ENCODE assay signal across 8 cellular contexts in the genomic region with DNA sequence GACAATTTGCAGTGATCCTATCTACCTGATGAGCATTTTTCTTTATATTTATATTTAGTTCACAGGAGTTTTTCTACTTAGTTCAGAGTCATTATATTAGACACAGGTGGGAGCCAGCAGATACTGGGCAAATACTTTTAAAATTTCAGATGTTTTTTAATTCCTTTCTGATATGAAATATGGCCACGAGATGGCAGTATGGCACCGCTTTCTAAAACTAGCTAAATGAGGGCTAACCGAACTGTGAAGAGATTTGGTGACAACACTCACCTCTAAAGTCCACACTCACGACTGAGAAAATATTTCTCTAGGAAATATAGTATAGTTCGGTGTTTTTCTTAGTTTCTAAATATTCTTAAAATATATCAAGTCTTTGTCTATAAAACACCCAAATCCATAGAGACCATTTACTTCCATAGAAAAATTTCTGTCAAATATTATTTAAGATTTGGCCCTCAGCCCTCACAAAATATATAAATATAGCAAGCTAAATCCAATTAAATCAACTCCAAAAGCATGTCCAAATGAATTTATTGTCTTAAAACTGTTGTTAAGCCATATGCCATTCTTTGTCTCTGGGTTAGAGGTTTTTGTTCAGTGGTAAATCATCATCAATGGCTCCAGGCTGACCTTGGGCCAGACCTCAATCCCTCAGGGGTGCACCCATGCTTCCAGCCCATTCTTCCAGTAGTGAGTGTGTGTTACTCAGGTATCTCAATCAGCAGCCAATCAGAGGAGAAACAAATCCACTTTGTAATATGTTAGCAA.
DNase-seq lines count a peak whose midpoint lies in the region; ATAC-seq, FAIRE-seq and TF ChIP-seq lines count a peak whose summit lies in the region.

No MANE protein-coding gene starts in this region.

- H3K4me3 Mint-ChIP-seq in CD14-positive monocyte = no peak overlapping the region
- no peak overlapping the region for H3K4me3 Mint-ChIP-seq in natural killer cell treated with Interleukin-12 subunit alpha and Interleukin-12 subunit beta and Interleukin-15 and Interleukin-18, amount 100 ng/mL, for 72 hours

- H3K9me3 Mint-ChIP-seq in CD14-positive monocyte = no peaks in the 10 kb centered on the region
- H3K9me3 Mint-ChIP-seq in natural killer cell treated with Interleukin-12 subunit alpha and Interleukin-12 subunit beta and Interleukin-15 and Interleukin-18, amount 100 ng/mL, for 72 hours = no peaks in the 10 kb centered on the region

- H3K9me3 ChIP-seq in endothelial cell of umbilical vein (replicated peaks; ENCODE audit: control insufficient read depth, insufficient read depth, low read length) (no peaks in the 10 kb centered on the region), stomach (no peaks in the 10 kb centered on the region)

- peak; percentile 62 for FAIRE-seq in endothelial cell of umbilical vein (lab: Jason Lieb, UNC)

- H3K9me1 ChIP-seq in endothelial cell of umbilical vein (replicated peaks; ENCODE audit: control insufficient read depth, extremely low read depth, insufficient read depth, low read length) = no peaks in the 10 kb centered on the region

- H3K27ac ChIP-seq in endothelial cell of umbilical vein (ENCODE audit: insufficient read depth, low read depth, low read length) (no peak overlapping the region), stomach (peak overlapping the region in 1 of 5 donors; percentile 12)

- WGBS in stomach, 5 donors = 2 to 4% (median 3%) methylated on average over 5 of the region's 5 CpGs

- no peaks in the 10 kb centered on the region for H3K79me2 ChIP-seq in endothelial cell of umbilical vein (ENCODE audit: control insufficient read depth, insufficient read depth, low read length)

- no peak overlapping the region for H3K9ac ChIP-seq in endothelial cell of umbilical vein (replicated peaks; ENCODE audit: extremely low read depth, insufficient read depth, low read length)

- H3K27ac Mint-ChIP-seq in CD14-positive monocyte = no peak overlapping the region
- peak overlapping the region in 1 of 2 donors; percentile 34 for H3K27ac Mint-ChIP-seq in natural killer cell treated with Interleukin-12 subunit alpha and Interleukin-12 subunit beta and Interleukin-15 and Interleukin-18, amount 100 ng/mL, for 72 hours

- DNase-seq in CD14-positive monocyte (ENCODE audit: low spot score) (no peak), HEK293T (ENCODE audit: extremely low spot score) (peak; percentile 46), NOMO-1 (lab: John Stamatoyannopoulos, UW; ENCODE audit: unreplicated experiment in 2 of 2) (peak; percentile 7 to 53), endothelial cell of umbilical vein (ENCODE audit: low read depth, low spot score) (peak; percentile 67), stomach (peak; percentile 58)
- DNase-seq in activated CD8-positive, alpha-beta memory T cell treated with anti-CD3 and anti-CD28 coated beads for 48 hours (ENCODE audit: low read depth in 2 of 3, low spot score in 2 of 3) = peak in 2 of 3 experiments; percentile 25 to 52
- DNase-seq in natural killer cell treated with Interleukin-12 subunit alpha and Interleukin-12 subunit beta and Interleukin-15 and Interleukin-18, amount 100 ng/mL, for 72 hours (ENCODE audit: low spot score) = peak; percentile 78

- BruUV-seq in endothelial cell of umbilical vein (replicated peaks; lab: Mats Ljungman, UMichigan) = no TSS peak

- intact Hi-C loops in CD14-positive monocyte (cut with micrococcal nuclease) = loop anchor here (5.0 to 10.0 kb wide), 4 partner anchors 191 to 844 kb away; no protein-coding TSS in a partner anchor
- intact Hi-C loops in endothelial cell of umbilical vein (cut with micrococcal nuclease) = loop anchor here (1.0 to 5.0 kb wide), 5 partner anchors 99 to 804 kb away; partner anchors contain the start of gene EXOC2
- intact Hi-C loops in stomach (cut with DNase I; ENCODE audit: low total_unique reads) = loop anchor here (5.0 to 10.0 kb wide), 2 partner anchors 191 to 794 kb away; partner anchors contain the start of gene FOXF2

- no peaks in the 10 kb centered on the region for H4K20me1 ChIP-seq in endothelial cell of umbilical vein (replicated peaks; ENCODE audit: control insufficient read depth, extremely low read depth, insufficient read depth, low read length)

- no peaks in the 10 kb centered on the region for H3K4me1 Mint-ChIP-seq in CD14-positive monocyte
- peaks cover 0 to 5% of the 10 kb centered on the region in 2 donors for H3K4me1 Mint-ChIP-seq in natural killer cell treated with Interleukin-12 subunit alpha and Interleukin-12 subunit beta and Interleukin-15 and Interleukin-18, amount 100 ng/mL, for 72 hours (ENCODE audit: low read depth in 2 of 2)

- peaks cover 63 to 68% of the 10 kb centered on the region in 2 donors for H3K36me3 Mint-ChIP-seq in CD14-positive monocyte
- peaks cover 24% of the 10 kb centered on the region for H3K36me3 Mint-ChIP-seq in natural killer cell treated with Interleukin-12 subunit alpha and Interleukin-12 subunit beta and Interleukin-15 and Interleukin-18, amount 100 ng/mL, for 72 hours

- ATAC-seq in natural killer cell treated with Interleukin-12 subunit alpha and Interleukin-12 subunit beta and Interleukin-15 and Interleukin-18, amount 100 ng/mL, for 72 hours = peak; percentile 56 to 68
- ATAC-seq in HG02798 (IDR thresholded peaks at IDR 0.05; ENCODE audit: poor library complexity, unreplicated experiment) = no peak

- TF ChIP-seq POLR2A in endothelial cell of umbilical vein (IDR thresholded peaks at IDR 0.05; ENCODE audit: low read depth, low read length) (no peak), stomach (IDR thresholded peaks at IDR 0.05) (no peak)

- dilution Hi-C loops in endothelial cell of umbilical vein (cut with MboI; ENCODE audit: extremely low pct_ligation_motif_present, low sequenced_read_pairs) = no loop called here

- TF ChIP-seq CTCF in CD14-positive monocyte (IDR thresholded peaks at IDR 0.05) (peak; percentile 84), endothelial cell of umbilical vein (IDR thresholded peaks at IDR 0.05; ENCODE audit: extremely low read depth in 1 of 2, insufficient read depth in 1 of 2, low read depth in 1 of 2, low read length in 2 of 2) (peak; percentile 15 to 27), stomach (IDR thresholded peaks at IDR 0.05) (peak in 5 of 7 experiments; percentile 33 to 82 (median 55))

- H3K4me2 ChIP-seq in endothelial cell of umbilical vein (ENCODE audit: insufficient read depth, low read length) = no peak overlapping the region

- H3K27me3 ChIP-seq in endothelial cell of umbilical vein (ENCODE audit: control insufficient read depth in 2 of 2, insufficient read depth in 2 of 2, low read length in 2 of 2) (no peaks in the 10 kb centered on the region), stomach (no peaks in the 10 kb centered on the region)

- peaks cover 4 to 7% of the 10 kb centered on the region in 2 experiments for H3K36me3 ChIP-seq in endothelial cell of umbilical vein (ENCODE audit: control insufficient read depth in 2 of 2, extremely low read depth in 1 of 2, insufficient read depth in 2 of 2, low read length in 2 of 2)
- peaks cover 5 to 72% (median 58%) of the 10 kb centered on the region in 4 donors for H3K36me3 ChIP-seq in stomach

- H3K27me3 Mint-ChIP-seq in CD14-positive monocyte (ENCODE audit: low read depth in 3 of 3) = peaks cover 0 to 1% (median 0%) of the 10 kb centered on the region in 3 donors
- no peaks in the 10 kb centered on the region for H3K27me3 Mint-ChIP-seq in natural killer cell treated with Interleukin-12 subunit alpha and Interleukin-12 subunit beta and Interleukin-15 and Interleukin-18, amount 100 ng/mL, for 72 hours

- H3K4me3 ChIP-seq in endothelial cell of umbilical vein (replicated peaks in 1 of 3; ENCODE audit: insufficient read depth in 1 of 3, low read depth in 1 of 3, low read length in 3 of 3) (no peak overlapping the region), stomach (no peak overlapping the region)

- H3K4me1 ChIP-seq in endothelial cell of umbilical vein (ENCODE audit: control insufficient read depth, extremely low read depth, insufficient read depth, low read length) (no peaks in the 10 kb centered on the region), stomach (no peaks in the 10 kb centered on the region)

- no peak overlapping the region for H2AFZ ChIP-seq in endothelial cell of umbilical vein (ENCODE audit: low read depth, low read length)

- CTCF ChIA-PET in HEK293T (lab: Yijun Ruan, JAX) = interaction anchor here (0.8 to 2.0 kb wide), 6 partner anchors 10 to 831 kb away, joined by 3 to 9 read pairs (median 3); no protein-coding TSS in a partner anchor
- CTCF ChIA-PET in endothelial cell of umbilical vein (lab: Charles Lee) = interaction anchor here (0.6 to 5.4 kb wide), 39 partner anchors 9 to 843 kb away, joined by 3 to 66 read pairs (median 4); partner anchors contain the start of genes EXOC2 and FOXF2

- POLR2A ChIA-PET in HEK293T (lab: Yijun Ruan, JAX) (no interaction called here), endothelial cell of umbilical vein (lab: Charles Lee) (interaction anchor here (0.5 kb wide), 1 partner anchor 788 kb away, joined by 3 read pairs; no protein-coding TSS in a partner anchor)

- TF ChIP-seq EP300 in stomach (IDR thresholded peaks at IDR 0.05) = no peak

TF ChIP-seq in HEK293T, 16 proteins besides CTCF, POLR2A, EP300 and RAD21:
- TF ChIP-seq ELF4 (IDR thresholded peaks at IDR 0.05) (no peak), ARNT (IDR thresholded peaks at IDR 0.05) (no peak)

TF ChIP-seq in endothelial cell of umbilical vein, 7 proteins besides CTCF, POLR2A, EP300 and RAD21:
- TF ChIP-seq JUN (IDR thresholded peaks at IDR 0.05; ENCODE audit: borderline replicate concordance, insufficient read depth, insufficient read length, low read depth) (no peak), GATA2 (IDR thresholded peaks at IDR 0.05; ENCODE audit: insufficient read depth, insufficient read length, low read depth, low read length) (no peak), EZH2 (IDR thresholded peaks at IDR 0.05; ENCODE audit: borderline replicate concordance, low read depth, low read length, severe bottlenecking) (no peak), MYC (IDR thresholded peaks at IDR 0.05; ENCODE audit: low read depth, low read length) (no peak), FOS (IDR thresholded peaks at IDR 0.05; ENCODE audit: borderline replicate concordance, insufficient read depth, low read length) (no peak), POLR2AphosphoS5 (IDR thresholded peaks at IDR 0.05; ENCODE audit: insufficient read depth, low read depth, low read length) (no peak)
- TF ChIP-seq, protein P1, sequence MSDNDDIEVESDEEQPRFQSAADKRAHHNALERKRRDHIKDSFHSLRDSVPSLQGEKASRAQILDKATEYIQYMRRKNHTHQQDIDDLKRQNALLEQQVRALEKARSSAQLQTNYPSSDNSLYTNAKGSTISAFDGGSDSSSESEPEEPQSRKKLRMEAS (IDR thresholded peaks at IDR 0.05; ENCODE audit: insufficient read depth, insufficient read length) = no peak

Comparison
In these comparisons a context has a peak if more than half of its experiments do, and no peak if none do; other contexts are left out.
1. CTCF ChIP-seq: peak in every context shown above with its lines; median percentile 84 in CD14-positive monocyte; 55 in stomach; 21 in endothelial cell of umbilical vein.